In genomic region chr5:143435207-143435657, GRCh38 we compare ENCODE assay signal across 8 cellular contexts. TPM values are rescaled to one million over a fixed set of nuclear protein-coding genes. Genes with fewer than 3 reads are reported as not detected.
A peak's percentile ranks its signal among the peaks of the same experiment; 100 is the strongest.
DNase-seq lines count a peak whose midpoint lies in the region; ATAC-seq and TF ChIP-seq lines count a peak whose summit lies in the region.

No MANE protein-coding gene starts in this region.

- peak overlapping the region; percentile 92 to 100 (median 99) for H3K27ac Mint-ChIP-seq in CD4-positive, alpha-beta memory T cell

- peaks cover 53 to 73% (median 65%) of the 10 kb centered on the region in 4 donors for H3K4me1 Mint-ChIP-seq in CD4-positive, alpha-beta memory T cell

- no peaks in the 10 kb centered on the region for H3K9me3 Mint-ChIP-seq in CD4-positive, alpha-beta memory T cell

- TF ChIP-seq CTCF in kidney epithelial cell (IDR thresholded peaks at IDR 0.05; ENCODE audit: insufficient read depth, low read length, poor library complexity, severe bottlenecking) (no peak), transverse colon (IDR thresholded peaks at IDR 0.05) (no peak)

- H3K27ac ChIP-seq in CD4-positive, alpha-beta memory T cell (ENCODE audit: low read depth, low read length) = peak overlapping the region; percentile 55
- peak overlapping the region in 3 of 4 donors; percentile 15 to 55 (median 20) for H3K27ac ChIP-seq in transverse colon

- H3K36me3 Mint-ChIP-seq in CD4-positive, alpha-beta memory T cell = peaks cover 0 to 3% of the 10 kb centered on the region in 2 donors

- intact Hi-C loops in CD4-positive, alpha-beta memory T cell (cut with micrococcal nuclease) = loop anchor here (1.0 kb wide), 1 partner anchor 31 kb away; no protein-coding TSS in a partner anchor
- intact Hi-C loops in transverse colon (cut with DNase I; ENCODE audit: low total_unique reads) = no loop called here

- peak overlapping the region; percentile 32 to 54 for H3K4me3 ChIP-seq in CD4-positive, alpha-beta memory T cell (ENCODE audit: low read length in 2 of 2)
- no peak overlapping the region for H3K4me3 ChIP-seq in kidney epithelial cell (ENCODE audit: low read depth, low read length)
- peak overlapping the region in 1 of 4 donors; percentile 23 for H3K4me3 ChIP-seq in transverse colon

- H3K27me3 ChIP-seq in CD4-positive, alpha-beta memory T cell (ENCODE audit: insufficient read depth, low read length) = no peaks in the 10 kb centered on the region
- H3K27me3 ChIP-seq in kidney epithelial cell (ENCODE audit: control insufficient read depth, insufficient read depth, low read length) = no peaks in the 10 kb centered on the region
- peaks cover 3% of the 10 kb centered on the region for H3K27me3 ChIP-seq in transverse colon

- TF ChIP-seq EP300 in transverse colon (IDR thresholded peaks at IDR 0.05; ENCODE audit: low read depth) = no peak

- POLR2A ChIA-PET in CD4-positive, alpha-beta memory T cell (lab: Charles Lee; ENCODE audit: partially characterized antibody) = interaction anchor here (1.0 to 7.2 kb wide), 18 partner anchors 9 to 755 kb away, joined by 3 to 250 read pairs (median 4); partner anchors contain the start of gene NR3C1

- H3K4me1 ChIP-seq in CD4-positive, alpha-beta memory T cell (ENCODE audit: insufficient read depth, low read length) = peaks cover 51% of the 10 kb centered on the region
- H3K4me1 ChIP-seq in transverse colon = peaks cover 0 to 3% (median 0%) of the 10 kb centered on the region in 4 donors

- no peaks in the 10 kb centered on the region for H3K36me3 ChIP-seq in CD4-positive, alpha-beta memory T cell (ENCODE audit: insufficient read depth, low read length)
- no peaks in the 10 kb centered on the region for H3K36me3 ChIP-seq in kidney epithelial cell (ENCODE audit: control insufficient read depth, insufficient read depth, low read length)
- H3K36me3 ChIP-seq in transverse colon = no peaks in the 10 kb centered on the region

- WGBS in transverse colon (ENCODE audit: low coverage in 1 of 2), 2 donors = 44 to 60% methylated on average over 3 to 6 of the region's 6 CpGs

- DNase-seq in CD4-positive, alpha-beta memory T cell = peak; percentile 61 to 72 (median 67)
- DNase-seq in activated CD4-positive, alpha-beta T cell treated with anti-CD3 and anti-CD28 coated beads, Interleukin-2, amount 50 U/mL, for 1 hour = peak; percentile 3
- DNase-seq in kidney epithelial cell (ENCODE audit: low read depth) = peak; percentile 5
- peak; percentile 16 for DNase-seq in transverse colon
- DNase-seq in NCI-H226 = no peak
- DNase-seq in NCI-H1436 treated with DMSO at 0.1 percent for 48 hours (lab: John Stamatoyannopoulos, UW) = no peak

- no peak for TF ChIP-seq POLR2A in transverse colon (IDR thresholded peaks at IDR 0.05)

- H3K27me3 Mint-ChIP-seq in CD4-positive, alpha-beta memory T cell = no peaks in the 10 kb centered on the region

- ATAC-seq in GM19372 (IDR thresholded peaks at IDR 0.05; ENCODE audit: low read depth, unreplicated experiment) (peak; percentile 93), HG03378 (IDR thresholded peaks at IDR 0.05; ENCODE audit: unreplicated experiment) (peak; percentile 91)

- no peaks in the 10 kb centered on the region for H3K9me3 ChIP-seq in CD4-positive, alpha-beta memory T cell (ENCODE audit: control insufficient read depth in 1 of 2, low read length in 2 of 2)
- H3K9me3 ChIP-seq in transverse colon = no peaks in the 10 kb centered on the region

- in situ Hi-C loops in transverse colon (cut with MboI; ENCODE audit: low pct_ligation_motif_present in 1 of 4, low pct_unique_long_range_greater_than_20kb in 1 of 4, low sequenced_read_pairs in 3 of 4) = loop anchor here in 1 of 4 donors (25.0 kb wide), 1 partner anchor 377 kb away; the partner anchor contains the start of gene HMHB1

- H3K4me3 Mint-ChIP-seq in CD4-positive, alpha-beta memory T cell = peak overlapping the region; percentile 93 to 98 (median 94)

- CTCF ChIA-PET in CD4-positive, alpha-beta memory T cell (lab: Charles Lee; ENCODE audit: partially characterized antibody) = interaction anchor here (0.7 to 5.2 kb wide), 6 partner anchors 11 to 433 kb away, joined by 4 to 64 read pairs (median 9); partner anchors contain the start of gene NR3C1

RNA-seq across cellular contexts. Expression of gene NR3C1, which starts 31.7 kb away (rescaled TPM):
- 100 to 1,000 TPM; 161 to 164 TPM for total RNA-seq in CD4-positive, alpha-beta memory T cell
- polyA plus RNA-seq in CD4-positive, alpha-beta memory T cell = 100 to 1,000 TPM in 1 of 2 donors, 10 to 100 TPM in 1; 92.0 to 125 TPM
- 18.3 and 25.3 TPM in 2 replicates for total RNA-seq in kidney epithelial cell
- 10 to 100 TPM in 3 of 4 donors, 1 to 10 TPM in 1; 8.4 to 37.7 (median 30.3) TPM for total RNA-seq in transverse colon

Comparison
In these comparisons a context has a peak if more than half of its experiments do, and no peak if none do; other contexts are left out.
1. DNase-seq: peak in CD4-positive, alpha-beta memory T cell (5 of 5), activated CD4-positive, alpha-beta T cell treated with anti-CD3 and anti-CD28 coated beads, Interleukin-2, amount 50 U/mL, for 1 hour (single experiment), kidney epithelial cell (single experiment) and transverse colon (single experiment); none in NCI-H226 (single experiment) and NCI-H1436 treated with DMSO at 0.1 percent for 48 hours (single experiment).